ENCODE assay signal across 8 cellular contexts in genomic region chr9:117644607-117645244, GRCh38. TPM values are rescaled to one million over a fixed set of nuclear protein-coding genes. Genes with fewer than 3 reads are reported as not detected.
DNase-seq lines count a peak whose midpoint lies in the region; ATAC-seq and TF ChIP-seq lines count a peak whose summit lies in the region.

No MANE protein-coding gene starts in this region.

- peaks cover 5% of the 10 kb centered on the region for H3K4me1 Mint-ChIP-seq in activated T-cell treated with anti-CD3 and anti-CD28 coated beads, Interleukin-2, amount 50 U/mL, for 4 hours (ENCODE audit: low read depth)
- H3K4me1 Mint-ChIP-seq in nephron, result peaks cover 16% of the 10 kb centered on the region

- CTCF ChIA-PET in OCI-LY7 (lab: Charles Lee; ENCODE audit: unreplicated experiment), result no interaction called here

- H3K4me2 ChIP-seq in OCI-LY7 (ENCODE audit: low read length), result peak overlapping the region; percentile 56

- H3K4me3 ChIP-seq in OCI-LY7 (ENCODE audit: low read depth, low read length, poor library complexity, severe bottlenecking) (peak overlapping the region; percentile 32), subcutaneous abdominal adipose tissue (ENCODE audit: low read depth in 1 of 5, low read length in 5 of 5) (peak overlapping the region; percentile 40 to 59 (median 58))

- ATAC-seq in GM21723 (IDR thresholded peaks at IDR 0.05; ENCODE audit: unreplicated experiment), result peak; percentile 89
- peak in 1 of 2 donors; percentile 28 for ATAC-seq in activated T-cell treated with anti-CD3 and anti-CD28 coated beads, Interleukin-2, amount 50 U/mL, for 4 hours

- H3K79me2 ChIP-seq in OCI-LY7 (ENCODE audit: insufficient read depth, low read depth, low read length), result no peaks in the 10 kb centered on the region

- peak overlapping the region; percentile 91; the same call in 1 of the 2 replicates for H2AFZ ChIP-seq in OCI-LY7 (ENCODE audit: low read length)

- H3K27ac Mint-ChIP-seq in nephron, result peak overlapping the region in 2 of 3 experiments; percentile 1 to 10

- DNase-seq in DMS79 treated with DMSO at 0.1 percent for 48 hours (lab: John Stamatoyannopoulos, UW) (peak; percentile 54), OCI-LY7 (ENCODE audit: low spot score) (peak; percentile 74), fibroblast of peridontal ligament (ENCODE audit: extremely low read depth) (peak; percentile 67)
- peak; percentile 13 for DNase-seq in activated T-cell treated with anti-CD3 and anti-CD28 coated beads, Interleukin-2, amount 50 U/mL, for 4 hours

- BruUV-seq in OCI-LY7 (replicated peaks; lab: Mats Ljungman, UMichigan), result no TSS peak

- peak; percentile 90 for TF ChIP-seq RAD21 in Ishikawa (IDR thresholded peaks at IDR 0.05; ENCODE audit: low read depth)

- H3K27ac ChIP-seq in OCI-LY7 (ENCODE audit: low read depth, low read length, poor library complexity, severe bottlenecking) (no peak overlapping the region), subcutaneous abdominal adipose tissue (ENCODE audit: low read depth, low read length) (peak overlapping the region; percentile 52)

- no peaks in the 10 kb centered on the region for H3K36me3 ChIP-seq in OCI-LY7 (ENCODE audit: insufficient read depth, low read length)
- H3K36me3 ChIP-seq in subcutaneous abdominal adipose tissue (ENCODE audit: control insufficient read depth in 5 of 5, insufficient read depth in 5 of 5, low read length in 5 of 5), result no peaks in the 10 kb centered on the region

- POLR2A ChIA-PET in OCI-LY7 (lab: Charles Lee), result interaction anchor here (0.6 to 0.9 kb wide), 2 partner anchors 60 to 518 kb away, joined by 3 read pairs; partner anchors contain the start of gene TLR4

- H4K20me1 ChIP-seq in OCI-LY7 (ENCODE audit: insufficient read depth, low read length), result no peaks in the 10 kb centered on the region

- peaks cover 37% of the 10 kb centered on the region for H3K27me3 Mint-ChIP-seq in activated T-cell treated with anti-CD3 and anti-CD28 coated beads, Interleukin-2, amount 50 U/mL, for 4 hours (ENCODE audit: low read depth)
- H3K27me3 Mint-ChIP-seq in nephron (ENCODE audit: low read depth), result no peaks in the 10 kb centered on the region

- H3K4me1 ChIP-seq in OCI-LY7 (ENCODE audit: insufficient read depth, low read length, poor library complexity, severe bottlenecking), result peaks cover 12% of the 10 kb centered on the region
- H3K4me1 ChIP-seq in subcutaneous abdominal adipose tissue (ENCODE audit: control insufficient read depth in 5 of 5, insufficient read depth in 5 of 5, low read length in 5 of 5), result peaks cover 0 to 20% (median 15%) of the 10 kb centered on the region in 5 donors

- peaks cover 0 to 10% (median 4%) of the 10 kb centered on the region in 5 donors for H3K27me3 ChIP-seq in subcutaneous abdominal adipose tissue (ENCODE audit: control insufficient read depth in 5 of 5, insufficient read depth in 4 of 5, low read length in 5 of 5)

- no peak overlapping the region for H3K4me3 Mint-ChIP-seq in activated T-cell treated with anti-CD3 and anti-CD28 coated beads, Interleukin-2, amount 50 U/mL, for 4 hours
- peak overlapping the region; percentile 8 to 42 (median 25) for H3K4me3 Mint-ChIP-seq in nephron

- H3K9me3 ChIP-seq in OCI-LY7 (ENCODE audit: low read length) (no peaks in the 10 kb centered on the region), subcutaneous abdominal adipose tissue (ENCODE audit: control insufficient read depth in 5 of 5, low read length in 5 of 5) (no peaks in the 10 kb centered on the region)

- H3K9ac ChIP-seq in subcutaneous abdominal adipose tissue (ENCODE audit: low read length in 5 of 5), result peak overlapping the region in 4 of 5 donors; percentile 45 to 70 (median 59)

- TF ChIP-seq EP300 in Ishikawa (IDR thresholded peaks at IDR 0.05; ENCODE audit: borderline replicate concordance), result no peak

- peak; percentile 99 for TF ChIP-seq CTCF in OCI-LY7 (conservative IDR thresholded peaks at IDR 0.05; ENCODE audit: low read length)
- peak; percentile 92 to 96 (median 92) for TF ChIP-seq CTCF in nephron (IDR thresholded peaks at IDR 0.05; ENCODE audit: unreplicated experiment in 3 of 3)

- H3K9me2 ChIP-seq in OCI-LY7 (ENCODE audit: insufficient read depth, low read length), result no peaks in the 10 kb centered on the region

- intact Hi-C loops in OCI-LY7 (cut with micrococcal nuclease; ENCODE audit: unreplicated experiment), result loop anchor here (1.0 to 10.0 kb wide), 4 partner anchors 58 to 1640 kb away; partner anchors contain the start of gene TLR4

- H3K9me3 Mint-ChIP-seq in activated T-cell treated with anti-CD3 and anti-CD28 coated beads, Interleukin-2, amount 50 U/mL, for 4 hours, result no peaks in the 10 kb centered on the region
- no peaks in the 10 kb centered on the region for H3K9me3 Mint-ChIP-seq in nephron

- no peaks in the 10 kb centered on the region for H3K36me3 Mint-ChIP-seq in activated T-cell treated with anti-CD3 and anti-CD28 coated beads, Interleukin-2, amount 50 U/mL, for 4 hours (ENCODE audit: insufficient read depth)
- H3K36me3 Mint-ChIP-seq in nephron (ENCODE audit: low read depth), result no peaks in the 10 kb centered on the region

TF ChIP-seq in Ishikawa, 13 proteins besides CTCF, POLR2A, EP300 and RAD21:
- no peak for TF ChIP-seq NFIC (IDR thresholded peaks at IDR 0.05)
- no peak for TF ChIP-seq EGR1 (IDR thresholded peaks at IDR 0.05)
- TF ChIP-seq CREB1 (IDR thresholded peaks at IDR 0.05; ENCODE audit: low read depth), result no peak
- no peak for TF ChIP-seq REST (IDR thresholded peaks at IDR 0.05; ENCODE audit: low read depth)
- TF ChIP-seq TEAD4 (IDR thresholded peaks at IDR 0.05), result no peak
- no peak for TF ChIP-seq TAF1 (IDR thresholded peaks at IDR 0.05; ENCODE audit: low read depth)

RNA-seq across cellular contexts. Expression of gene TLR4, which starts 59.5 kb away (rescaled TPM):
- 4.0 and 4.4 TPM in 2 replicates for total RNA-seq in OCI-LY7 (2014; rRNA removed; shearing (Covaris generic))
- total RNA-seq in OCI-LY7 (2022), result 10.0 and 10.4 TPM in 2 replicates
- under 1 TPM in 2 of 3 donors, not detected in 1; 0.05 to 0.08 TPM for total RNA-seq in activated T-cell treated with anti-CD3 and anti-CD28 coated beads, Interleukin-2, amount 50 U/mL, for 4 hours

Comparison
In these comparisons a context has a peak if more than half of its experiments do, and no peak if none do; other contexts are left out.
1. DNase-seq: peak in every context shown above with its lines; median percentile 74 in OCI-LY7; 67 in fibroblast of peridontal ligament; 54 in DMS79 treated with DMSO at 0.1 percent for 48 hours; 13 in activated T-cell treated with anti-CD3 and anti-CD28 coated beads, Interleukin-2, amount 50 U/mL, for 4 hours.
2. RNA of gene TLR4, which starts 59.5 kb away (total RNA-seq): 4.0 to 10.4 TPM in OCI-LY7; 0.05 to 0.08 TPM in activated T-cell treated with anti-CD3 and anti-CD28 coated beads, Interleukin-2, amount 50 U/mL, for 4 hours; every median in the first group is over 4 times any median in the second.